Comparison of ENCODE assay signal across 16 cellular contexts in the genomic region with DNA sequence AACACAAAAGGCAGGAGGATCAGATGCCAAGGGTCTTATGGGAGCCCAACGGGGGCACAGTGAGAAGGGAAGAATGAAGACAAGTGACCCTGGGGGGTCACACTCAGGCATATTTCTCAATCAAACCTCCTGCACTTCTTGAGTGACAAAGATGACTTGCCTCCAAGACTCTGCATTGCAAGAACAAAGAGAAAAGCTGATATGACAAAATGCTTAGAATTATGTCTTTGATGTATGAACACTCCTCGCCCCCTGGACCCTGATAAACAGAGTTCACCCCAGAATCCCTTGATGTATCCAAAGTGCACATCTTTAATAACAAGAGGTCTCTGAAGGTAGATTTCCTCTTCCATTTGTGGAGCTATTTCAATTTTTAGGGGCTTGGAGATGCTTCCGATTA.
DNase-seq lines count a peak whose midpoint lies in the region; ATAC-seq, FAIRE-seq and TF ChIP-seq lines count a peak whose summit lies in the region.
"Had no signal": no experiment of that assay in that cellular context is flagged by ENCODE, and none has a peak within 500 bp of the region (broad histone marks: within the 10 kb centered on the region; RNA-seq: fewer than 3 reads in every experiment).

No MANE protein-coding gene starts in this region.

- 0 out of 22 replicates have a peak overlapping the region, but pooled peaks of 1 of the 11 experiments have one; percentile 14 for H3K9ac ChIP-seq in BLaER1 treated with 17β-estradiol and CSF1 and Interleukin-3, amounts not matched to agents 10 nM and 100 nM
- H3K9ac ChIP-seq in GM12878 (ENCODE audit: control insufficient read depth, insufficient read depth, low read length) (no peak overlapping the region), H9 (ENCODE audit: extremely low read depth, insufficient read length, low read length) (no peak overlapping the region), GM23248 (no peak overlapping the region)

- CTCF ChIA-PET in A549 (lab: Yijun Ruan, JAX) (interaction anchor here (0.8 to 2.5 kb wide), 2 partner anchors 47 to 398 kb away, joined by 3 to 10 read pairs; no protein-coding TSS in a partner anchor), GM12878 (lab: Yijun Ruan, JAX) (interaction anchor here (1.3 to 6.5 kb wide), 6 partner anchors 41 to 500 kb away, joined by 3 to 77 read pairs (median 6); no protein-coding TSS in a partner anchor)

- no peak for TF ChIP-seq POLR2A in A549 (IDR thresholded peaks at IDR 0.05; ENCODE audit: low read length)
- no peak for TF ChIP-seq POLR2A in GM12878 (IDR thresholded peaks at IDR 0.05; ENCODE audit: low read depth, low read length)

- peaks cover 22% of the 10 kb centered on the region for H3K27me3 Mint-ChIP-seq in stimulated activated memory B cell treated with anti-CD40 and anti-IgM and Interleukin-4, amounts not matched to agents 10 μg/mL and 1 μg/mL and 100 μg/mL, for 72 hours
- peaks cover 22% of the 10 kb centered on the region for H3K27me3 Mint-ChIP-seq in H9 (ENCODE audit: low read depth)
- H3K27me3 Mint-ChIP-seq in activated T-cell treated with anti-CD3 and anti-CD28 coated beads, Interleukin-2, amount 50 U/mL, for 24 hours, result peaks cover 13% of the 10 kb centered on the region

- no peak for DNase-seq in A549 (ENCODE audit: low read depth in 1 of 2, low spot score in 1 of 2)
- DNase-seq in GM12878 (ENCODE audit: low read depth, low spot score), result no peak
- DNase-seq in H9, result no peak
- DNase-seq in activated T-cell treated with anti-CD3 and anti-CD28 coated beads, Interleukin-2, amount 50 U/mL, for 24 hours, result no peak
- no peak for DNase-seq in GM23248
- DNase-seq: BE2C; Caco-2; CD8-positive, alpha-beta memory T cell; DND-41; GDM1; GOT3; KBM-7 had no signal

- H3K4me2 ChIP-seq in A549, result no peak overlapping the region
- H3K4me2 ChIP-seq in BLaER1 treated with 17β-estradiol and CSF1 and Interleukin-3, amounts not matched to agents 10 nM and 100 nM, result peak overlapping the region; percentile 57 to 98 (median 74); a peak in 21 of 22 replicates
- H3K4me2 ChIP-seq in GM12878 (ENCODE audit: control insufficient read depth, insufficient read depth), result no peak overlapping the region
- no peak overlapping the region for H3K4me2 ChIP-seq in H9 (ENCODE audit: insufficient read depth, insufficient read length, low read length)
- no peak overlapping the region for H3K4me2 ChIP-seq in GM23248 (ENCODE audit: unreplicated experiment)

- no peaks in the 10 kb centered on the region for H4K20me1 ChIP-seq in BLaER1 treated with 17β-estradiol and CSF1 and Interleukin-3, amounts not matched to agents 10 nM and 100 nM
- H4K20me1 ChIP-seq in GM12878 (ENCODE audit: control insufficient read depth, insufficient read depth) (no peaks in the 10 kb centered on the region), H9 (ENCODE audit: control insufficient read depth, insufficient read depth, insufficient read length) (no peaks in the 10 kb centered on the region), GM23248 (ENCODE audit: insufficient read depth) (no peaks in the 10 kb centered on the region)

- no peak overlapping the region for H3K27ac ChIP-seq in A549
- H3K27ac ChIP-seq in BLaER1 treated with 17β-estradiol and CSF1 and Interleukin-3, amounts not matched to agents 10 nM and 100 nM, result peak overlapping the region in 7 of 11 experiments; percentile 19 to 59 (median 31); a peak in 7 of 22 replicates
- H3K27ac ChIP-seq in GM12878 (ENCODE audit: control insufficient read depth, insufficient read depth), result no peak overlapping the region
- H3K27ac ChIP-seq in H9 (ENCODE audit: insufficient read length, low read depth, low read length), result no peak overlapping the region
- H3K27ac ChIP-seq in GM23248, result no peak overlapping the region

- peaks cover 20% of the 10 kb centered on the region for H3K4me1 ChIP-seq in A549
- H3K4me1 ChIP-seq in BLaER1 treated with 17β-estradiol and CSF1 and Interleukin-3, amounts not matched to agents 10 nM and 100 nM, result peaks cover 66 to 85% (median 81%) of the 10 kb centered on the region in 10 experiments
- H3K4me1 ChIP-seq in GM12878 (ENCODE audit: control insufficient read depth, insufficient read depth, low read length), result peaks cover 30% of the 10 kb centered on the region
- no peaks in the 10 kb centered on the region for H3K4me1 ChIP-seq in H9 (ENCODE audit: insufficient read depth, low read length)
- H3K4me1 ChIP-seq in GM23248 (ENCODE audit: insufficient read depth), result no peaks in the 10 kb centered on the region
- H3K4me1 ChIP-seq: HAP-1 had no signal

- H4K91ac ChIP-seq in H9 (ENCODE audit: insufficient read length, low read depth, low read length), result no peak overlapping the region

- intact Hi-C loops in GM12878 (cut with micrococcal nuclease; ENCODE audit: unreplicated experiment), result no loop called here

- H3K79me2 ChIP-seq in GM12878 (ENCODE audit: control insufficient read depth, insufficient read depth, low read length) (no peaks in the 10 kb centered on the region), H9 (ENCODE audit: insufficient read depth, low read length) (no peaks in the 10 kb centered on the region), GM23248 (ENCODE audit: insufficient read depth) (no peaks in the 10 kb centered on the region)

- no peaks in the 10 kb centered on the region for H3K36me3 ChIP-seq in BLaER1 treated with 17β-estradiol and CSF1 and Interleukin-3, amounts not matched to agents 10 nM and 100 nM
- H3K36me3 ChIP-seq in GM12878 (ENCODE audit: control insufficient read depth in 2 of 2, insufficient read depth in 2 of 2, low read length in 1 of 2) (no peaks in the 10 kb centered on the region), GM23248 (ENCODE audit: low read depth) (no peaks in the 10 kb centered on the region)
- H3K36me3 ChIP-seq: BE2C, HAP-1 had no signal

- no peak overlapping the region for H2AK5ac ChIP-seq in H9 (ENCODE audit: insufficient read length, low read length)

- H3K79me1 ChIP-seq in H9 (ENCODE audit: insufficient read depth, low read depth, low read length, poor library complexity, severe bottlenecking), result no peaks in the 10 kb centered on the region

- H3K9me2 ChIP-seq in GM23248 (ENCODE audit: insufficient read depth), result no peaks in the 10 kb centered on the region

- no peak for FAIRE-seq in A549 (lab: Jason Lieb, UNC)
- FAIRE-seq in GM12878 (lab: Jason Lieb, UNC), result no peak
- FAIRE-seq: A204.1 had no signal

- 47% methylated on average over 3 of the region's 3 CpGs for WGBS in A549 (ENCODE audit: missing lambda C conversion rate)
- WGBS in GM12878 (ENCODE audit: insufficient coverage, insufficient replicate concordance, low lambda C conversion rate, missing lambda C conversion rate), result 70% methylated on average over 3 of the region's 3 CpGs
- WGBS in H9 (ENCODE audit: extremely low coverage, insufficient read length, low lambda C conversion rate), result no CpG with 5 or more reads among the region's 3 CpGs
- WGBS in GM23248 (ENCODE audit: low coverage in 1 of 2, low lambda C conversion rate in 2 of 2, missing lambda C conversion rate in 2 of 2), 2 experiments, result 39 to 48% methylated on average over 3 of the region's 3 CpGs

- no peak overlapping the region for H2BK120ac ChIP-seq in H9 (ENCODE audit: low read depth, low read length, poor library complexity, severe bottlenecking)

- H3T11ph ChIP-seq in H9 (ENCODE audit: low read length), result no peak overlapping the region

- no peak overlapping the region for H2BK5ac ChIP-seq in H9 (ENCODE audit: insufficient read length, low read length)

- SMC1A ChIA-PET in GM12878 (lab: Charles Lee; ENCODE audit: uncharacterized antibody, unreplicated experiment), result interaction anchor here (0.7 to 5.4 kb wide), 14 partner anchors 9 to 270 kb away, joined by 3 to 38 read pairs (median 6); no protein-coding TSS in a partner anchor

- in situ Hi-C loops in GM12878 (cut with MboI) (no loop called here), GM23248 (cut with MboI) (no loop called here)

- no peaks in the 10 kb centered on the region for H3K27me3 ChIP-seq in BLaER1 treated with 17β-estradiol and CSF1 and Interleukin-3, amounts not matched to agents 10 nM and 100 nM
- H3K27me3 ChIP-seq in GM12878 (replicated peaks in 1 of 2; ENCODE audit: control insufficient read depth in 2 of 2, insufficient read depth in 2 of 2, low read length in 1 of 2), result no peaks in the 10 kb centered on the region
- H3K27me3 ChIP-seq in H9 (ENCODE audit: insufficient read depth, low read length), result no peaks in the 10 kb centered on the region
- H3K27me3 ChIP-seq in GM23248 (replicated peaks; ENCODE audit: insufficient read depth), result peaks cover 25% of the 10 kb centered on the region
- H3K27me3 ChIP-seq: BE2C had no signal

- H3K14ac ChIP-seq in H9 (ENCODE audit: insufficient read depth, low read length), result no peak overlapping the region

- no peaks in the 10 kb centered on the region for H3K9me3 ChIP-seq in A549
- H3K9me3 ChIP-seq in BLaER1 treated with 17β-estradiol and CSF1 and Interleukin-3, amounts not matched to agents 10 nM and 100 nM (replicated peaks in 1 of 11), result no peaks in the 10 kb centered on the region; a peak in 1 of 22 replicates
- H3K9me3 ChIP-seq in GM12878 (replicated peaks; ENCODE audit: control insufficient read depth, insufficient read depth, low read length), result no peaks in the 10 kb centered on the region
- no peaks in the 10 kb centered on the region for H3K9me3 ChIP-seq in H9 (ENCODE audit: control insufficient read depth, low read depth, low read length)
- no peaks in the 10 kb centered on the region for H3K9me3 ChIP-seq in GM23248 (ENCODE audit: low read depth)
- H3K9me3 ChIP-seq: BE2C, Caco-2, HAP-1 had no signal

- H3K36me3 Mint-ChIP-seq in stimulated activated memory B cell treated with anti-CD40 and anti-IgM and Interleukin-4, amounts not matched to agents 10 μg/mL and 1 μg/mL and 100 μg/mL, for 72 hours, result no peaks in the 10 kb centered on the region
- no peaks in the 10 kb centered on the region; a peak in 1 of 7 replicates for H3K36me3 Mint-ChIP-seq in H9 (ENCODE audit: insufficient read depth in 1 of 3, low read depth in 3 of 3)
- no peaks in the 10 kb centered on the region for H3K36me3 Mint-ChIP-seq in activated T-cell treated with anti-CD3 and anti-CD28 coated beads, Interleukin-2, amount 50 U/mL, for 24 hours (ENCODE audit: low read depth)
- H3K36me3 Mint-ChIP-seq: CD8-positive, alpha-beta memory T cell had no signal

- H3F3A ChIP-seq in GM23248 (ENCODE audit: insufficient read depth), result no peaks in the 10 kb centered on the region

- no peaks in the 10 kb centered on the region for H3K23me2 ChIP-seq in H9 (ENCODE audit: insufficient read length, low read depth, low read length, poor library complexity, severe bottlenecking)

- no peak overlapping the region for H3K4ac ChIP-seq in H9 (ENCODE audit: low read depth, low read length)

- H2BK15ac ChIP-seq in H9 (ENCODE audit: low read depth, low read length), result no peak overlapping the region

- RAD21 ChIA-PET in GM12878 (lab: Charles Lee; ENCODE audit: unreplicated experiment), result interaction anchor here (0.9 to 6.5 kb wide), 6 partner anchors 10 to 117 kb away, joined by 3 to 49 read pairs (median 9); no protein-coding TSS in a partner anchor

- TF ChIP-seq CTCF in A549 (IDR thresholded peaks at IDR 0.05) (no peak), GM12878 (IDR thresholded peaks at IDR 0.05 in 2 of 3, conservative IDR thresholded peaks at IDR 0.05 in 1 of 3; ENCODE audit: control insufficient read depth in 2 of 3, extremely low read depth in 1 of 3, insufficient read depth in 1 of 3, low read depth in 3 of 3, low read length in 3 of 3) (no peak), H9 (conservative IDR thresholded peaks at IDR 0.05) (no peak)

- no peaks in the 10 kb centered on the region for H3K9me3 Mint-ChIP-seq in stimulated activated memory B cell treated with anti-CD40 and anti-IgM and Interleukin-4, amounts not matched to agents 10 μg/mL and 1 μg/mL and 100 μg/mL, for 72 hours
- H3K9me3 Mint-ChIP-seq in H9, result peaks cover 3% of the 10 kb centered on the region in 2 experiments; a peak in 3 of 5 replicates
- no peaks in the 10 kb centered on the region for H3K9me3 Mint-ChIP-seq in activated T-cell treated with anti-CD3 and anti-CD28 coated beads, Interleukin-2, amount 50 U/mL, for 24 hours
- H3K9me3 Mint-ChIP-seq: CD8-positive, alpha-beta memory T cell had no signal

- H4K8ac ChIP-seq in H9 (replicated peaks; ENCODE audit: insufficient read length, low read depth, low read length), result no peak overlapping the region

- ATAC-seq in A549 (no peak), GM12878 (no peak)
- no peak for ATAC-seq in stimulated activated memory B cell treated with anti-CD40 and anti-IgM and Interleukin-4, amounts not matched to agents 10 μg/mL and 1 μg/mL and 100 μg/mL, for 72 hours

- H3K18ac ChIP-seq in H9 (ENCODE audit: insufficient read length, low read depth, low read length), result no peak overlapping the region

- no TSS peak for BruUV-seq in GM12878 (replicated peaks; lab: Mats Ljungman, UMichigan)

- no peak overlapping the region for H2AFZ ChIP-seq in GM12878 (ENCODE audit: control insufficient read depth, low read depth, low read length)
- no peak overlapping the region for H2AFZ ChIP-seq in H9 (ENCODE audit: low read length)
- no peak overlapping the region for H2AFZ ChIP-seq in GM23248

- no peak overlapping the region for H3K4me3 Mint-ChIP-seq in stimulated activated memory B cell treated with anti-CD40 and anti-IgM and Interleukin-4, amounts not matched to agents 10 μg/mL and 1 μg/mL and 100 μg/mL, for 72 hours
- H3K4me3 Mint-ChIP-seq in H9, result no peak overlapping the region
- H3K4me3 Mint-ChIP-seq in activated T-cell treated with anti-CD3 and anti-CD28 coated beads, Interleukin-2, amount 50 U/mL, for 24 hours, result no peak overlapping the region
- H3K4me3 Mint-ChIP-seq: CD8-positive, alpha-beta memory T cell had no signal

- no peak overlapping the region for H3K56ac ChIP-seq in H9 (ENCODE audit: insufficient read length, low read depth, low read length)

- no peak for TF ChIP-seq RAD21 in A549 (conservative IDR thresholded peaks at IDR 0.05 in 1 of 2, IDR thresholded peaks at IDR 0.05 in 1 of 2)
- TF ChIP-seq RAD21 in GM12878 (IDR thresholded peaks at IDR 0.05; ENCODE audit: insufficient read depth, low read depth, low read length), result no peak

- H3K23ac ChIP-seq in H9 (ENCODE audit: insufficient read length, low read depth, low read length), result no peak overlapping the region

- H3K27ac Mint-ChIP-seq in stimulated activated memory B cell treated with anti-CD40 and anti-IgM and Interleukin-4, amounts not matched to agents 10 μg/mL and 1 μg/mL and 100 μg/mL, for 72 hours, result peak overlapping the region; percentile 7
- no peak overlapping the region; a peak in 1 of 7 replicates for H3K27ac Mint-ChIP-seq in H9
- H3K27ac Mint-ChIP-seq in activated T-cell treated with anti-CD3 and anti-CD28 coated beads, Interleukin-2, amount 50 U/mL, for 24 hours, result no peak overlapping the region

- H2BK20ac ChIP-seq in H9 (ENCODE audit: low read depth, low read length, poor library complexity, severe bottlenecking), result no peak overlapping the region

- H3K4me3 ChIP-seq in A549, result no peak overlapping the region
- no peak overlapping the region for H3K4me3 ChIP-seq in BLaER1 treated with 17β-estradiol and CSF1 and Interleukin-3, amounts not matched to agents 10 nM and 100 nM
- H3K4me3 ChIP-seq in GM12878, result no peak overlapping the region
- no peak overlapping the region for H3K4me3 ChIP-seq in GM23248
- H3K4me3 ChIP-seq: HAP-1 had no signal

- POLR2A ChIA-PET in A549 (lab: Yijun Ruan, JAX), result no interaction called here
- POLR2A ChIA-PET in GM12878 (lab: Charles Lee), result interaction anchor here (0.6 to 1.7 kb wide), 2 partner anchors 10 to 75 kb away, joined by 3 to 6 read pairs; no protein-coding TSS in a partner anchor

- H3K4me1 Mint-ChIP-seq in stimulated activated memory B cell treated with anti-CD40 and anti-IgM and Interleukin-4, amounts not matched to agents 10 μg/mL and 1 μg/mL and 100 μg/mL, for 72 hours, result peaks cover 45% of the 10 kb centered on the region
- H3K4me1 Mint-ChIP-seq in H9, result peaks cover 5 to 7% of the 10 kb centered on the region in 2 experiments
- peaks cover 30% of the 10 kb centered on the region for H3K4me1 Mint-ChIP-seq in activated T-cell treated with anti-CD3 and anti-CD28 coated beads, Interleukin-2, amount 50 U/mL, for 24 hours (ENCODE audit: low read depth)

- no peak for TF ChIP-seq EP300 in A549 (IDR thresholded peaks at IDR 0.05)
- TF ChIP-seq EP300 in GM12878 (IDR thresholded peaks at IDR 0.05; ENCODE audit: borderline replicate concordance in 1 of 2, control insufficient read depth in 1 of 2, low read depth in 2 of 2, low read length in 2 of 2), result no peak

- H2BK12ac ChIP-seq in H9 (ENCODE audit: insufficient read length, low read depth, low read length), result no peak overlapping the region

- H4K5ac ChIP-seq in H9 (ENCODE audit: insufficient read length, low read depth, low read length), result no peak overlapping the region

Comparison
In these comparisons a context has a peak if more than half of its experiments do, and no peak if none do; other contexts are left out.
1. H3K27ac ChIP-seq: peak in BLaER1 treated with 17β-estradiol and CSF1 and Interleukin-3, amounts not matched to agents 10 nM and 100 nM (7 of 11); none in A549 (0 of 2), GM12878 (single experiment), H9 (single experiment) and GM23248 (single experiment).
2. H3K4me2 ChIP-seq: peak in BLaER1 treated with 17β-estradiol and CSF1 and Interleukin-3, amounts not matched to agents 10 nM and 100 nM (11 of 11); none in A549 (single experiment), GM12878 (single experiment), H9 (single experiment) and GM23248 (single experiment).